24 cellular contexts compared by ENCODE assay signal in genomic region chrX:148854351-148854750, GRCh38.
DNase-seq lines count a peak whose midpoint lies in the region; ATAC-seq and TF ChIP-seq lines count a peak whose summit lies in the region.
"Had no signal": no experiment of that assay in that cellular context is flagged by ENCODE, and none has a peak within 500 bp of the region (broad histone marks: within the 10 kb centered on the region; RNA-seq: fewer than 3 reads in every experiment).

No MANE protein-coding gene starts in this region.

- H3K27ac ChIP-seq in HEK293 (ENCODE audit: extremely low read depth, low read depth, low read length) (no peak overlapping the region), brain microvascular endothelial cell (no peak overlapping the region), right lobe of liver (no peak overlapping the region)
- H3K27ac ChIP-seq: gastroesophageal sphincter, ovary, tibial nerve had no signal

- POLR2A ChIA-PET in HEK293 (lab: Yijun Ruan, JAX): no interaction called here

- H3K4me3 Mint-ChIP-seq in osteocyte (ENCODE audit: unreplicated experiment): no peak overlapping the region
- no peak overlapping the region for H3K4me3 Mint-ChIP-seq in activated T-helper 1 cell treated with anti-CD3 and anti-CD28 coated beads, Interleukin-12 subunit alpha, Interleukin-12 subunit beta, Interleukin-2, Interleukin-4 antibody, amounts not matched to agents 30 ng/mL and 10 ng/mL and 1 ng/mL, durations not matched to agents 14 hours and 24 hours and 36 hours
- H3K4me3 Mint-ChIP-seq: activated CD4-positive, alpha-beta memory T cell treated with anti-CD3 and anti-CD28 coated beads, Interleukin-2, amount 10 ng/mL, durations not matched to agents 7 days and 5 days; CD4-positive, alpha-beta T cell; naive thymus-derived CD4-positive, alpha-beta T cell; stimulated activated naive CD8-positive, alpha-beta T cell treated with anti-CD3 and anti-CD28 coated beads, Interleukin-15, amount 100 ng/mL, for 72 hours had no signal

- no peaks in the 10 kb centered on the region for H3K27me3 Mint-ChIP-seq in osteocyte (ENCODE audit: unreplicated experiment)
- no peaks in the 10 kb centered on the region for H3K27me3 Mint-ChIP-seq in activated T-helper 1 cell treated with anti-CD3 and anti-CD28 coated beads, Interleukin-12 subunit alpha, Interleukin-12 subunit beta, Interleukin-2, Interleukin-4 antibody, amounts not matched to agents 30 ng/mL and 10 ng/mL and 1 ng/mL, durations not matched to agents 14 hours and 24 hours and 36 hours (ENCODE audit: insufficient read depth)
- H3K27me3 Mint-ChIP-seq: activated CD4-positive, alpha-beta memory T cell treated with anti-CD3 and anti-CD28 coated beads, Interleukin-2, amount 10 ng/mL, durations not matched to agents 7 days and 5 days; CD4-positive, alpha-beta T cell; naive thymus-derived CD4-positive, alpha-beta T cell; stimulated activated naive CD8-positive, alpha-beta T cell treated with anti-CD3 and anti-CD28 coated beads, Interleukin-15, amount 100 ng/mL, for 72 hours had no signal

- H3K27ac Mint-ChIP-seq in osteocyte (ENCODE audit: unreplicated experiment): no peak overlapping the region
- no peak overlapping the region for H3K27ac Mint-ChIP-seq in activated T-helper 1 cell treated with anti-CD3 and anti-CD28 coated beads, Interleukin-12 subunit alpha, Interleukin-12 subunit beta, Interleukin-2, Interleukin-4 antibody, amounts not matched to agents 30 ng/mL and 10 ng/mL and 1 ng/mL, durations not matched to agents 14 hours and 24 hours and 36 hours
- H3K27ac Mint-ChIP-seq: activated CD4-positive, alpha-beta memory T cell treated with anti-CD3 and anti-CD28 coated beads, Interleukin-2, amount 10 ng/mL, durations not matched to agents 7 days and 5 days; CD4-positive, alpha-beta T cell; naive thymus-derived CD4-positive, alpha-beta T cell; stimulated activated naive CD8-positive, alpha-beta T cell treated with anti-CD3 and anti-CD28 coated beads, Interleukin-15, amount 100 ng/mL, for 72 hours had no signal

- peaks cover 5% of the 10 kb centered on the region for H3K4me1 Mint-ChIP-seq in osteocyte (ENCODE audit: unreplicated experiment)
- no peaks in the 10 kb centered on the region for H3K4me1 Mint-ChIP-seq in activated T-helper 1 cell treated with anti-CD3 and anti-CD28 coated beads, Interleukin-12 subunit alpha, Interleukin-12 subunit beta, Interleukin-2, Interleukin-4 antibody, amounts not matched to agents 30 ng/mL and 10 ng/mL and 1 ng/mL, durations not matched to agents 14 hours and 24 hours and 36 hours (ENCODE audit: low read depth)
- H3K4me1 Mint-ChIP-seq: activated CD4-positive, alpha-beta memory T cell treated with anti-CD3 and anti-CD28 coated beads, Interleukin-2, amount 10 ng/mL, durations not matched to agents 7 days and 5 days; naive thymus-derived CD4-positive, alpha-beta T cell; stimulated activated naive CD8-positive, alpha-beta T cell treated with anti-CD3 and anti-CD28 coated beads, Interleukin-15, amount 100 ng/mL, for 72 hours had no signal

- intact Hi-C loops in activated T-helper 1 cell treated with anti-CD3 and anti-CD28 coated beads, Interleukin-12 subunit alpha, Interleukin-12 subunit beta, Interleukin-2, Interleukin-4 antibody, amounts not matched to agents 30 ng/mL and 10 ng/mL and 1 ng/mL, durations not matched to agents 14 hours and 24 hours and 36 hours (cut with micrococcal nuclease): no loop called here
- intact Hi-C loops in right lobe of liver (cut with DNase I): no loop called here

- H3K36me3 ChIP-seq in HEK293 (ENCODE audit: control insufficient read depth in 2 of 2, insufficient read depth in 1 of 2, low read length in 2 of 2) (no peaks in the 10 kb centered on the region), brain microvascular endothelial cell (replicated peaks) (no peaks in the 10 kb centered on the region), right lobe of liver (no peaks in the 10 kb centered on the region)
- H3K36me3 ChIP-seq: gastroesophageal sphincter, ovary, tibial nerve had no signal

- ATAC-seq in right lobe of liver: no peak
- ATAC-seq: activated CD4-positive, CD25-positive, alpha-beta regulatory T cell treated with anti-CD3 and anti-CD28 coated beads, Interleukin-2, amount 50 U/mL, for 24 hours; gastroesophageal sphincter; K562; naive thymus-derived CD4-positive, alpha-beta T cell; Right ventricle myocardium inferior; stimulated activated naive CD8-positive, alpha-beta T cell treated with anti-CD3 and anti-CD28 coated beads, Interleukin-15, amount 100 ng/mL, for 72 hours had no signal

- DNase-seq in NCI-H1436 (lab: John Stamatoyannopoulos, UW): peak; percentile 44
- peak; percentile 31 for DNase-seq in brain microvascular endothelial cell
- peak; percentile 65 for DNase-seq in islet precursor cell
- DNase-seq in osteocyte (ENCODE audit: extremely low spot score, unreplicated experiment): no peak
- DNase-seq in activated T-helper 1 cell treated with anti-CD3 and anti-CD28 coated beads, Interleukin-12 subunit alpha, Interleukin-12 subunit beta, Interleukin-2, Interleukin-4 antibody, amounts not matched to agents 30 ng/mL and 10 ng/mL and 1 ng/mL, durations not matched to agents 14 hours and 24 hours and 36 hours (ENCODE audit: low spot score): no peak
- no peak for DNase-seq in right lobe of liver
- DNase-seq: activated CD4-positive, alpha-beta memory T cell treated with anti-CD3 and anti-CD28 coated beads, Interleukin-2, amount 10 ng/mL, durations not matched to agents 7 days and 5 days; activated gamma-delta T cell treated with Interleukin-2 at 50 U/mL for 16 hours; CD4-positive, alpha-beta T cell; central memory CD4-positive, alpha-beta T cell; DMS153; erythroblast; kidney glomerular epithelial cell; mesenchymal stem cell; naive thymus-derived CD4-positive, alpha-beta T cell; NCI-H2029 treated with DMSO at 0.1 percent for 48 hours; ovary; stimulated activated naive CD8-positive, alpha-beta T cell treated with anti-CD3 and anti-CD28 coated beads, Interleukin-15, amount 100 ng/mL, for 72 hours had no signal

- H3K36me3 Mint-ChIP-seq in osteocyte (ENCODE audit: unreplicated experiment): no peaks in the 10 kb centered on the region
- H3K36me3 Mint-ChIP-seq in activated T-helper 1 cell treated with anti-CD3 and anti-CD28 coated beads, Interleukin-12 subunit alpha, Interleukin-12 subunit beta, Interleukin-2, Interleukin-4 antibody, amounts not matched to agents 30 ng/mL and 10 ng/mL and 1 ng/mL, durations not matched to agents 14 hours and 24 hours and 36 hours (ENCODE audit: low read depth): no peaks in the 10 kb centered on the region
- H3K36me3 Mint-ChIP-seq: naive thymus-derived CD4-positive, alpha-beta T cell had no signal

- H3K4me1 ChIP-seq in HEK293 (ENCODE audit: control insufficient read depth, insufficient read depth, low read length) (peaks cover 6% of the 10 kb centered on the region; the same call in 1 of the 2 replicates), right lobe of liver (no peaks in the 10 kb centered on the region)
- H3K4me1 ChIP-seq: gastroesophageal sphincter, tibial nerve had no signal

- no peak for TF ChIP-seq POLR2A in right lobe of liver (IDR thresholded peaks at IDR 0.05)

- H3K27me3 ChIP-seq in brain microvascular endothelial cell (replicated peaks): no peaks in the 10 kb centered on the region
- H3K27me3 ChIP-seq in right lobe of liver: no peaks in the 10 kb centered on the region
- H3K27me3 ChIP-seq: gastroesophageal sphincter, ovary, tibial nerve had no signal

- peaks cover 9% of the 10 kb centered on the region for H3K9me3 Mint-ChIP-seq in osteocyte (ENCODE audit: unreplicated experiment)
- H3K9me3 Mint-ChIP-seq in activated T-helper 1 cell treated with anti-CD3 and anti-CD28 coated beads, Interleukin-12 subunit alpha, Interleukin-12 subunit beta, Interleukin-2, Interleukin-4 antibody, amounts not matched to agents 30 ng/mL and 10 ng/mL and 1 ng/mL, durations not matched to agents 14 hours and 24 hours and 36 hours: no peaks in the 10 kb centered on the region
- H3K9me3 Mint-ChIP-seq: activated CD4-positive, alpha-beta memory T cell treated with anti-CD3 and anti-CD28 coated beads, Interleukin-2, amount 10 ng/mL, durations not matched to agents 7 days and 5 days; CD4-positive, alpha-beta T cell; naive thymus-derived CD4-positive, alpha-beta T cell; stimulated activated naive CD8-positive, alpha-beta T cell treated with anti-CD3 and anti-CD28 coated beads, Interleukin-15, amount 100 ng/mL, for 72 hours had no signal

- CTCF ChIA-PET in HEK293 (lab: Yijun Ruan, JAX): no interaction called here

- in situ Hi-C loops in brain microvascular endothelial cell (cut with HindIII; ENCODE audit: low pct_ligation_motif_present, low sequenced_read_pairs): no loop called here

- 39% methylated on average over 3 of the region's 3 CpGs for WGBS in right lobe of liver (ENCODE audit: insufficient coverage, low coverage, low lambda C conversion rate, missing lambda C conversion rate)

- H3K4me3 ChIP-seq in HEK293 (ENCODE audit: low read depth, low read length) (no peak overlapping the region), brain microvascular endothelial cell (ENCODE audit: low read depth, low read length) (no peak overlapping the region), right lobe of liver (no peak overlapping the region)
- H3K4me3 ChIP-seq: gastroesophageal sphincter, K562, ovary, tibial nerve had no signal

- H3K9me3 ChIP-seq in HEK293 (ENCODE audit: control insufficient read depth, insufficient read depth, low read depth, low read length): no peaks in the 10 kb centered on the region
- H3K9me3 ChIP-seq in right lobe of liver: no peaks in the 10 kb centered on the region
- H3K9me3 ChIP-seq: gastroesophageal sphincter, ovary, tibial nerve had no signal

- TF ChIP-seq CTCF in HEK293 (tag by site-specific recombination; IDR thresholded peaks at IDR 0.05) (no peak), brain microvascular endothelial cell (IDR thresholded peaks at IDR 0.05; ENCODE audit: low read depth, low read length, missing control alignments) (no peak), osteocyte (IDR thresholded peaks at IDR 0.05) (no peak), right lobe of liver (IDR thresholded peaks at IDR 0.05) (no peak)

TF ChIP-seq in HEK293, 187 proteins besides CTCF, POLR2A, EP300 and RAD21 (continues in another document):
- TF ChIP-seq ZFP41 (tag by site-specific recombination; IDR thresholded peaks at IDR 0.05; ENCODE audit: borderline replicate concordance) (no peak), ZNF132 (tag by site-specific recombination; IDR thresholded peaks at IDR 0.05; ENCODE audit: borderline replicate concordance) (no peak), ZNF501 (tag by site-specific recombination; IDR thresholded peaks at IDR 0.05) (no peak), ZNF623 (tag by site-specific recombination; IDR thresholded peaks at IDR 0.05) (no peak)

Comparison
In these comparisons a context has a peak if more than half of its experiments do, and no peak if none do; other contexts are left out.
1. DNase-seq: peak in NCI-H1436 (single experiment), brain microvascular endothelial cell (single experiment) and islet precursor cell (single experiment); none in osteocyte (single experiment), activated T-helper 1 cell treated with anti-CD3 and anti-CD28 coated beads, Interleukin-12 subunit alpha, Interleukin-12 subunit beta, Interleukin-2, Interleukin-4 antibody, amounts not matched to agents 30 ng/mL and 10 ng/mL and 1 ng/mL, durations not matched to agents 14 hours and 24 hours and 36 hours (single experiment) and right lobe of liver (0 of 3).